ENCODE assay signal across 8 cellular contexts in genomic region chr20:5126512-5127203, GRCh38. TPM values are rescaled to one million over a fixed set of nuclear protein-coding genes. Genes with fewer than 3 reads are reported as not detected.
DNase-seq lines count a peak whose midpoint lies in the region; ATAC-seq, FAIRE-seq and TF ChIP-seq lines count a peak whose summit lies in the region.

CDS2 (plus strand) TSS chr20:5127008; CDS start chr20:5127093, 85 bp downstream.

- H3K4me1 ChIP-seq in pancreas = peaks cover 0 to 6% (median 2%) of the 10 kb centered on the region in 3 donors
- peaks cover 0 to 44% (median 30%) of the 10 kb centered on the region in 4 donors for H3K4me1 ChIP-seq in tibial artery

- peak within 1 kb of the TSS; percentile 92 for H3K27ac Mint-ChIP-seq in activated naive CD8-positive, alpha-beta T cell treated with anti-CD3 and anti-CD28 coated beads, Interleukin-2, amount 50 U/mL, for 24 hours

- ATAC-seq in HG02798 (IDR thresholded peaks at IDR 0.05; ENCODE audit: poor library complexity, unreplicated experiment) = peak; percentile 93
- ATAC-seq in activated naive CD8-positive, alpha-beta T cell treated with anti-CD3 and anti-CD28 coated beads, Interleukin-2, amount 50 U/mL, for 24 hours = peak; percentile 95
- ATAC-seq in Right ventricle myocardium superior (ENCODE audit: poor library complexity) = peak; percentile 96
- ATAC-seq in pancreas = peak; percentile 92 to 96 (median 92)

- no peaks in the 10 kb centered on the region for H3K9me3 Mint-ChIP-seq in activated naive CD8-positive, alpha-beta T cell treated with anti-CD3 and anti-CD28 coated beads, Interleukin-2, amount 50 U/mL, for 24 hours

- no peaks in the 10 kb centered on the region for H3K36me3 ChIP-seq in pancreas
- H3K36me3 ChIP-seq in tibial artery = no peaks in the 10 kb centered on the region

- peak; percentile 65 for TF ChIP-seq CTCF in GM12875 (IDR thresholded peaks at IDR 0.05; ENCODE audit: borderline replicate concordance, insufficient read depth, low read depth, low read length)
- peak in 3 of 4 donors; percentile 27 to 50 (median 30) for TF ChIP-seq CTCF in pancreas (IDR thresholded peaks at IDR 0.05)
- peak; percentile 64 to 67 for TF ChIP-seq CTCF in tibial artery (IDR thresholded peaks at IDR 0.05)

- intact Hi-C loops in Right ventricle myocardium superior (cut with DNase I) (loop anchor here (1.0 kb wide), 1 partner anchor 66 kb away; no protein-coding TSS in a partner anchor), pancreas (cut with DNase I) (loop anchor here in 1 of 3 donors (5.0 kb wide), 1 partner anchor 66 kb away; no protein-coding TSS in a partner anchor), tibial artery (cut with DNase I; ENCODE audit: low total_unique reads) (loop anchor here (1.0 kb wide), 1 partner anchor 66 kb away; no protein-coding TSS in a partner anchor)

- H3K9me3 ChIP-seq in pancreas (no peaks in the 10 kb centered on the region), tibial artery (no peaks in the 10 kb centered on the region)

- H3K27me3 Mint-ChIP-seq in activated naive CD8-positive, alpha-beta T cell treated with anti-CD3 and anti-CD28 coated beads, Interleukin-2, amount 50 U/mL, for 24 hours = no peaks in the 10 kb centered on the region

- peak; percentile 97 for DNase-seq in NCI-H1417 treated with DMSO at 0.1 percent for 48 hours (lab: John Stamatoyannopoulos, UW)
- peak; percentile 99 for DNase-seq in SW480 (ENCODE audit: low spot score)
- peak; percentile 100 for DNase-seq in activated naive CD8-positive, alpha-beta T cell treated with anti-CD3 and anti-CD28 coated beads, Interleukin-2, amount 50 U/mL, for 24 hours
- DNase-seq in Right ventricle myocardium superior = peak; percentile 100
- DNase-seq in pancreas = peak; percentile 100
- peak; percentile 99 to 100 for DNase-seq in tibial artery

- H3K27me3 ChIP-seq in pancreas (no peaks in the 10 kb centered on the region), tibial artery (no peaks in the 10 kb centered on the region)

- WGBS in pancreas, 2 donors = 0% methylated on average over 65 to 78 of the region's 78 CpGs

- FAIRE-seq in pancreas (lab: Jason Lieb, UNC) = peak; percentile 78

- peaks cover 41% of the 10 kb centered on the region for H3K4me1 Mint-ChIP-seq in activated naive CD8-positive, alpha-beta T cell treated with anti-CD3 and anti-CD28 coated beads, Interleukin-2, amount 50 U/mL, for 24 hours

- peak within 1 kb of the TSS; percentile 88 for H3K4me3 Mint-ChIP-seq in activated naive CD8-positive, alpha-beta T cell treated with anti-CD3 and anti-CD28 coated beads, Interleukin-2, amount 50 U/mL, for 24 hours

- peak within 1 kb of the TSS; percentile 78 for H3K4me3 ChIP-seq in GM12875 (ENCODE audit: low read depth, low read length)
- peak within 1 kb of the TSS; percentile 84 to 93 (median 92) for H3K4me3 ChIP-seq in pancreas
- peak within 1 kb of the TSS; percentile 91 to 100 for H3K4me3 ChIP-seq in tibial artery

- peaks cover 2% of the 10 kb centered on the region for H3K36me3 Mint-ChIP-seq in activated naive CD8-positive, alpha-beta T cell treated with anti-CD3 and anti-CD28 coated beads, Interleukin-2, amount 50 U/mL, for 24 hours (ENCODE audit: low read depth)

- H3K27ac ChIP-seq in pancreas (peak within 1 kb of the TSS; percentile 93 to 95 (median 93)), tibial artery (peak within 1 kb of the TSS; percentile 100)

RNA-seq across cellular contexts. Expression of gene CDS2, which starts in this region (rescaled TPM):
- total RNA-seq in Right ventricle myocardium superior (61.9 TPM), pancreas (10 to 100 TPM; 12.7 to 27.1 (median 15.8) TPM)
- polyA plus RNA-seq in pancreas = 10 to 100 TPM in 1 of 2 donors, 1 to 10 TPM in 1; 4.6 to 11.8 TPM

Comparison
In these comparisons a context has a peak if more than half of its experiments do, and no peak if none do; other contexts are left out.
1. Peak in every context shown above with its lines: DNase-seq, ATAC-seq, H3K4me3 ChIP-seq and H3K27ac ChIP-seq.